ENCODE assay signal across 40 cellular contexts in the genomic region with DNA sequence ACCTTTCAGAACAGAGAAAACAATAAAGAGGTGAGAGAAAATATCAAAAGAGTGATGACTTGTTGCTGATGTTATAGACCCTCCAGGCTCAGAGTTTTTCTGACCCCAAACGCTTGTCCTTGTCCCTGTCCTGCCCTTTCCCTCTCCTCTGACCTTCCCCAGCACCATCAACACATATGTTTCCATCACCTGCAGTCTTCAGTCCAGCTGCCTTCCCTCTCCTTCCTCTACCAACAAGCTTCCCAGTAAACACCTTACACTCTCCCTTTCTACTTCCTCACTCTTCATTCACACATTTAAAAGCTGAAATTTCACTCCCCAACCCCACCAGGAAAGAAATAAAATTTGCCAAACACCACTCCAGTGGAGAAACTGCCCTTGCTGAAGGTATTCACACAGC.
"Had no signal": no experiment of that assay in that cellular context is flagged by ENCODE, and none has a peak within 500 bp of the region (broad histone marks: within the 10 kb centered on the region; RNA-seq: fewer than 3 reads in every experiment).

No MANE protein-coding gene starts in this region.

- ATAC-seq: activated naive CD4-positive, alpha-beta T cell treated with anti-CD3 and anti-CD28 coated beads, Interleukin-2, amount 50 U/mL, for 72 hours; activated naive CD8-positive, alpha-beta T cell treated with anti-CD3 and anti-CD28 coated beads, Interleukin-2, amount 50 U/mL, for 24 hours; activated T-cell treated with anti-CD3 and anti-CD28 coated beads, Interleukin-2, amount 50 U/mL, for 4 hours; activated T-cell treated with anti-CD3 and anti-CD28 coated beads, Interleukin-2, amount 50 U/mL, for 72 hours; activated T-helper 17 cell treated with anti-CD3 and anti-CD28 coated beads, Interleukin-2, amount 50 U/mL, for 72 hours; body of pancreas had no signal

- H3K4me1 Mint-ChIP-seq: activated naive CD8-positive, alpha-beta T cell treated with anti-CD3 and anti-CD28 coated beads for 36 hours; activated T-helper 17 cell treated with anti-CD3 and anti-CD28 coated beads, Interleukin-2, amount 50 U/mL, for 72 hours; central memory CD8-positive, alpha-beta T cell had no signal

- H3K4me1 ChIP-seq: body of pancreas had no signal

- FAIRE-seq: astrocyte, bronchial epithelial cell had no signal

- H3K9me3 Mint-ChIP-seq: activated naive CD4-positive, alpha-beta T cell treated with anti-CD3 and anti-CD28 coated beads for 36 hours; activated naive CD4-positive, alpha-beta T cell treated with anti-CD3 and anti-CD28 coated beads, Interleukin-2, amount 10 ng/mL, durations not matched to agents 7 days and 5 days; activated naive CD4-positive, alpha-beta T cell treated with anti-CD3 and anti-CD28 coated beads, Interleukin-2, amount 50 U/mL, for 24 hours; activated naive CD4-positive, alpha-beta T cell treated with anti-CD3 and anti-CD28 coated beads, Interleukin-2, amount 50 U/mL, for 72 hours; activated naive CD8-positive, alpha-beta T cell treated with anti-CD3 and anti-CD28 coated beads for 36 hours; activated naive CD8-positive, alpha-beta T cell treated with anti-CD3 and anti-CD28 coated beads, Interleukin-2, amount 10 ng/mL, durations not matched to agents 7 days and 5 days; activated naive CD8-positive, alpha-beta T cell treated with anti-CD3 and anti-CD28 coated beads, Interleukin-2, amount 50 U/mL, for 24 hours; activated T-cell treated with anti-CD3 and anti-CD28 coated beads, Interleukin-2, amount 50 U/mL, for 24 hours; activated T-cell treated with anti-CD3 and anti-CD28 coated beads, Interleukin-2, amount 50 U/mL, for 4 hours; activated T-cell treated with anti-CD3 and anti-CD28 coated beads, Interleukin-2, amount 50 U/mL, for 72 hours; activated T-helper 1 cell treated with anti-CD3 and anti-CD28 coated beads, Interleukin-12 subunit alpha, Interleukin-12 subunit beta, Interleukin-2, Interleukin-4 antibody, amounts not matched to agents 30 ng/mL and 10 ng/mL and 1 ng/mL, durations not matched to agents 14 hours and 24 hours and 36 hours; activated T-helper 17 cell treated with anti-CD3 and anti-CD28 coated beads, Interleukin-2, amount 50 U/mL, for 72 hours; activated T-helper 2 cell treated with anti-CD3 and anti-CD28 coated beads, Interferon-gamma antibody, Interleukin-2, Interleukin-4, amounts not matched to agents 10 μg/mL and 5 μg/mL and 100 μg/mL, durations not matched to agents 14 hours and 24 hours and 36 hours; central memory CD8-positive, alpha-beta T cell had no signal

- DNase-seq: activated effector memory CD4-positive, alpha-beta T cell treated with anti-CD3 and anti-CD28 coated beads, Interleukin-2, amount 50 U/mL, for 16 hours; activated effector memory CD4-positive, alpha-beta T cell treated with Interleukin-2 at 50 U/mL for 16 hours; activated gamma-delta T cell; activated gamma-delta T cell treated with Interleukin-2 at 50 U/mL for 16 hours; activated naive CD4-positive, alpha-beta T cell; activated naive CD4-positive, alpha-beta T cell treated with anti-CD3 and anti-CD28 coated beads for 36 hours; activated naive CD4-positive, alpha-beta T cell treated with anti-CD3 and anti-CD28 coated beads, Interleukin-2, amount 10 ng/mL, durations not matched to agents 7 days and 5 days; activated naive CD4-positive, alpha-beta T cell treated with anti-CD3 and anti-CD28 coated beads, Interleukin-2, amount 50 U/mL, for 16 hours; activated naive CD4-positive, alpha-beta T cell treated with Interleukin-2 at 50 U/mL for 16 hours; activated naive CD8-positive, alpha-beta T cell treated with anti-CD3 and anti-CD28 coated beads for 36 hours; activated naive CD8-positive, alpha-beta T cell treated with anti-CD3 and anti-CD28 coated beads, Interleukin-2, amount 10 ng/mL, durations not matched to agents 7 days and 5 days; activated naive CD8-positive, alpha-beta T cell treated with anti-CD3 and anti-CD28 coated beads, Interleukin-2, amount 50 U/mL, for 24 hours; activated T-cell treated with anti-CD3 and anti-CD28 coated beads, Interleukin-2, amount 50 U/mL, for 1 hour; activated T-cell treated with anti-CD3 and anti-CD28 coated beads, Interleukin-2, amount 50 U/mL, for 24 hours; activated T-cell treated with anti-CD3 and anti-CD28 coated beads, Interleukin-2, amount 50 U/mL, for 4 hours; activated T-cell treated with anti-CD3 and anti-CD28 coated beads, Interleukin-2, amount 50 U/mL, for 48 hours; activated T-cell treated with anti-CD3 and anti-CD28 coated beads, Interleukin-2, amount 50 U/mL, for 72 hours; adrenal gland; amniotic stem cell; amygdala; anterior cingulate cortex; aorta; body of pancreas; brain microvascular endothelial cell; caudate nucleus; central memory CD4-positive, alpha-beta T cell; cerebellar nuclear complex had no signal

- H3K27ac Mint-ChIP-seq: activated naive CD4-positive, alpha-beta T cell treated with anti-CD3 and anti-CD28 coated beads for 36 hours; activated naive CD4-positive, alpha-beta T cell treated with anti-CD3 and anti-CD28 coated beads, Interleukin-2, amount 10 ng/mL, durations not matched to agents 7 days and 5 days; activated naive CD4-positive, alpha-beta T cell treated with anti-CD3 and anti-CD28 coated beads, Interleukin-2, amount 50 U/mL, for 24 hours; activated naive CD4-positive, alpha-beta T cell treated with anti-CD3 and anti-CD28 coated beads, Interleukin-2, amount 50 U/mL, for 72 hours; activated naive CD8-positive, alpha-beta T cell; activated naive CD8-positive, alpha-beta T cell treated with anti-CD3 and anti-CD28 coated beads for 36 hours; activated naive CD8-positive, alpha-beta T cell treated with anti-CD3 and anti-CD28 coated beads, Interleukin-2, amount 10 ng/mL, durations not matched to agents 7 days and 5 days; activated naive CD8-positive, alpha-beta T cell treated with anti-CD3 and anti-CD28 coated beads, Interleukin-2, amount 50 U/mL, for 24 hours; activated T-cell treated with anti-CD3 and anti-CD28 coated beads, Interleukin-2, amount 50 U/mL, for 24 hours; activated T-cell treated with anti-CD3 and anti-CD28 coated beads, Interleukin-2, amount 50 U/mL, for 72 hours; activated T-helper 1 cell treated with anti-CD3 and anti-CD28 coated beads, Interleukin-12 subunit alpha, Interleukin-12 subunit beta, Interleukin-2, Interleukin-4 antibody, amounts not matched to agents 30 ng/mL and 10 ng/mL and 1 ng/mL, durations not matched to agents 14 hours and 24 hours and 36 hours; activated T-helper 17 cell treated with anti-CD3 and anti-CD28 coated beads, Interleukin-2, amount 50 U/mL, for 72 hours; activated T-helper 2 cell treated with anti-CD3 and anti-CD28 coated beads, Interferon-gamma antibody, Interleukin-2, Interleukin-4, amounts not matched to agents 10 μg/mL and 5 μg/mL and 100 μg/mL, durations not matched to agents 14 hours and 24 hours and 36 hours had no signal

- H3K27me3 Mint-ChIP-seq: brain had no signal

- H3K27me3 ChIP-seq: ascending aorta, body of pancreas, breast epithelium, cardiac muscle cell had no signal

- H3K27ac ChIP-seq: adrenal gland, ascending aorta, body of pancreas, brain microvascular endothelial cell, breast epithelium, cardiac muscle cell had no signal

- H3K36me3 Mint-ChIP-seq: activated naive CD4-positive, alpha-beta T cell treated with anti-CD3 and anti-CD28 coated beads, Interleukin-2, amount 10 ng/mL, durations not matched to agents 7 days and 5 days; activated naive CD4-positive, alpha-beta T cell treated with anti-CD3 and anti-CD28 coated beads, Interleukin-2, amount 50 U/mL, for 24 hours; activated naive CD4-positive, alpha-beta T cell treated with anti-CD3 and anti-CD28 coated beads, Interleukin-2, amount 50 U/mL, for 72 hours; activated naive CD8-positive, alpha-beta T cell; activated naive CD8-positive, alpha-beta T cell treated with anti-CD3 and anti-CD28 coated beads for 36 hours; activated naive CD8-positive, alpha-beta T cell treated with anti-CD3 and anti-CD28 coated beads, Interleukin-2, amount 10 ng/mL, durations not matched to agents 7 days and 5 days; brain had no signal

- H3K9me3 ChIP-seq: adrenal gland, ascending aorta, body of pancreas, breast epithelium had no signal

- H3K36me3 ChIP-seq: adrenal gland, ascending aorta, brain microvascular endothelial cell, breast epithelium, cardiac muscle cell had no signal

- H3K4me3 Mint-ChIP-seq: activated naive CD4-positive, alpha-beta T cell treated with anti-CD3 and anti-CD28 coated beads for 36 hours; activated naive CD4-positive, alpha-beta T cell treated with anti-CD3 and anti-CD28 coated beads, Interleukin-2, amount 10 ng/mL, durations not matched to agents 7 days and 5 days; activated naive CD4-positive, alpha-beta T cell treated with anti-CD3 and anti-CD28 coated beads, Interleukin-2, amount 50 U/mL, for 24 hours; activated naive CD8-positive, alpha-beta T cell; activated naive CD8-positive, alpha-beta T cell treated with anti-CD3 and anti-CD28 coated beads for 36 hours; activated naive CD8-positive, alpha-beta T cell treated with anti-CD3 and anti-CD28 coated beads, Interleukin-2, amount 10 ng/mL, durations not matched to agents 7 days and 5 days; activated naive CD8-positive, alpha-beta T cell treated with anti-CD3 and anti-CD28 coated beads, Interleukin-2, amount 50 U/mL, for 24 hours; activated T-cell treated with anti-CD3 and anti-CD28 coated beads, Interleukin-2, amount 50 U/mL, for 24 hours; activated T-cell treated with anti-CD3 and anti-CD28 coated beads, Interleukin-2, amount 50 U/mL, for 4 hours; activated T-cell treated with anti-CD3 and anti-CD28 coated beads, Interleukin-2, amount 50 U/mL, for 72 hours; activated T-helper 1 cell treated with anti-CD3 and anti-CD28 coated beads, Interleukin-12 subunit alpha, Interleukin-12 subunit beta, Interleukin-2, Interleukin-4 antibody, amounts not matched to agents 30 ng/mL and 10 ng/mL and 1 ng/mL, durations not matched to agents 14 hours and 24 hours and 36 hours; activated T-helper 17 cell treated with anti-CD3 and anti-CD28 coated beads, Interleukin-2, amount 50 U/mL, for 72 hours; brain; central memory CD8-positive, alpha-beta T cell had no signal

- H3K4me3 ChIP-seq: adrenal gland, ascending aorta, body of pancreas, breast epithelium, cardiac muscle cell had no signal
